ENCODE assay signal across 9 cellular contexts in genomic region chr2:108776475-108776874, GRCh38. TPM values are rescaled to one million over a fixed set of nuclear protein-coding genes. Genes with fewer than 3 reads are reported as not detected.
A peak's percentile ranks its signal among the peaks of the same experiment; 100 is the strongest.
DNase-seq lines count a peak whose midpoint lies in the region; ATAC-seq and TF ChIP-seq lines count a peak whose summit lies in the region.
"Had no signal": no experiment of that assay in that cellular context is flagged by ENCODE, and none has a peak within 500 bp of the region (broad histone marks: within the 10 kb centered on the region; RNA-seq: fewer than 3 reads in every experiment).

No MANE protein-coding gene starts in this region.

- TF ChIP-seq CTCF in GM12865 (IDR thresholded peaks at IDR 0.05; ENCODE audit: insufficient read depth, low read depth, low read length, missing control alignments), result no peak
- no peak for TF ChIP-seq CTCF in prostate gland (IDR thresholded peaks at IDR 0.05)

- ATAC-seq in GM19328 (IDR thresholded peaks at IDR 0.05; ENCODE audit: unreplicated experiment) (peak; percentile 84), HG02763 (IDR thresholded peaks at IDR 0.05; ENCODE audit: unreplicated experiment) (peak; percentile 77), HG03571 (IDR thresholded peaks at IDR 0.05; ENCODE audit: unreplicated experiment) (peak; percentile 44)

- WGBS in prostate gland, result 87% methylated on average over 3 of the region's 3 CpGs

- TF ChIP-seq POLR2A in prostate gland (IDR thresholded peaks at IDR 0.05), result no peak

- no peaks in the 10 kb centered on the region for H3K27me3 ChIP-seq in prostate gland (replicated peaks; ENCODE audit: insufficient read depth)

- DNase-seq in GM12865 (ENCODE audit: low read depth) (peak; percentile 74), SHP77 (lab: John Stamatoyannopoulos, UW) (no peak), dermis blood vessel endothelial cell (no peak), NCI-H2196 (lab: John Stamatoyannopoulos, UW; ENCODE audit: unreplicated experiment) (no peak), prostate gland (ENCODE audit: low spot score) (no peak)
- DNase-seq: NCI-H2171 had no signal

- intact Hi-C loops in prostate gland (cut with DNase I), result no loop called here

- H3K9me3 ChIP-seq in prostate gland, result no peaks in the 10 kb centered on the region

- H3K4me1 ChIP-seq in prostate gland (replicated peaks), result no peaks in the 10 kb centered on the region

- peaks cover 0 to 6% of the 10 kb centered on the region in 2 donors for H3K36me3 ChIP-seq in prostate gland

- H3K4me3 ChIP-seq in GM12865 (ENCODE audit: low read depth, low read length) (peak overlapping the region; percentile 11), prostate gland (no peak overlapping the region)

- H3K27ac ChIP-seq in prostate gland, result no peak overlapping the region

RNA-seq across cellular contexts. Expression of gene CCDC138, which starts 10.1 kb away (rescaled TPM):
- 7.8 and 8.8 TPM in 2 replicates for total RNA-seq in dermis blood vessel endothelial cell
- 1 to 10 TPM; 4.2 to 4.5 TPM for total RNA-seq in prostate gland

RNA-seq across cellular contexts. Expression of gene RANBP2, which starts 57.2 kb away (rescaled TPM):
- total RNA-seq in dermis blood vessel endothelial cell (103 and 126 TPM in 2 replicates), prostate gland (10 to 100 TPM; 77.8 to 96.2 TPM)
